8 cellular contexts compared by ENCODE assay signal in the genomic region with DNA sequence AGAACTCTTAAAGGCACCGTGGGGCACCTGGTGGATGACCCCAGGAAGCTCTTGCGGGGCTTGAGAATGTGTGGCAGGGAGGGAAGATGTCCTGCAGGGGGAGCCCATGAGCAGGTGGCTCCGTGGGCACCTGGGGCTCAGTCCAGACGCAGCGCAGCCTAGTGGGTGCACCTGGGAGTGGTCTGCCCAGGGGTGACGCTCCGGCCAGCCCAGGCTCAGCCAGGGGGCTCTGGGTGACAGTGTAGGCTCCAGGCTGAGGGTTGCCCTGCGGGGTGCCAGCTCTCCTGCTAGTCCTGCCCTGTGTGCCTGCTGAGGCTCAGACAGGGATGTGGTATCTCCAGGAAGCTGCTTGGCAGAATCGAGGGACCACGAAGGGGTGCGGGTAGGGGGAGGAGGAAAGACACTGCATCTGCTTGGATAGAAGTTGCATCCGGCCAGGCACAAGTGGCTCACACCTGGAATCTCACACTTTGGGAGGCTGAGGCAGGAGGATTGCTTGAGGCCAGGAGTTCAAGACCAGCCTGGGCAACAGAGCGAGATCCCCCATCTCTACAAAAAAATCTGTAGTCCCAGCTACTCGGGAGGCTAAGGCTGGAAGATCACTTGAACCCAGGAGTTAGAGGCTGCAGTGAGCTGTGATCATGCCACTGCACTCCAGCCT. TPM values are rescaled to one million over a fixed set of nuclear protein-coding genes. Genes with fewer than 3 reads are reported as not detected.
DNase-seq lines count a peak whose midpoint lies in the region; ATAC-seq and TF ChIP-seq lines count a peak whose summit lies in the region.

No MANE protein-coding gene starts in this region.

- no peaks in the 10 kb centered on the region for H3K27me3 Mint-ChIP-seq in activated CD8-positive, alpha-beta T cell treated with anti-CD3 and anti-CD28 coated beads, Interleukin-2, amount 10 ng/mL, durations not matched to agents 7 days and 5 days (ENCODE audit: low read depth)
- H3K27me3 Mint-ChIP-seq in endodermal cell (ENCODE audit: insufficient read depth) (peaks cover 11% of the 10 kb centered on the region), naive B cell (no peaks in the 10 kb centered on the region)

- H3K9me3 ChIP-seq in endodermal cell (ENCODE audit: control insufficient read depth, low read length): no peaks in the 10 kb centered on the region

- H3K36me3 Mint-ChIP-seq in activated CD8-positive, alpha-beta T cell treated with anti-CD3 and anti-CD28 coated beads, Interleukin-2, amount 10 ng/mL, durations not matched to agents 7 days and 5 days (ENCODE audit: low read depth): peaks cover 4% of the 10 kb centered on the region
- H3K36me3 Mint-ChIP-seq in endodermal cell (ENCODE audit: low read depth): peaks cover 2% of the 10 kb centered on the region
- no peaks in the 10 kb centered on the region for H3K36me3 Mint-ChIP-seq in naive B cell

- peak overlapping the region; percentile 72 for H3K27ac Mint-ChIP-seq in activated CD8-positive, alpha-beta T cell treated with anti-CD3 and anti-CD28 coated beads, Interleukin-2, amount 10 ng/mL, durations not matched to agents 7 days and 5 days
- H3K27ac Mint-ChIP-seq in endodermal cell: no peak overlapping the region
- no peak overlapping the region for H3K27ac Mint-ChIP-seq in naive B cell

- no peaks in the 10 kb centered on the region for H3K27me3 ChIP-seq in endodermal cell (ENCODE audit: control insufficient read depth, insufficient read depth, low read length, poor library complexity, severe bottlenecking)

- H3K4me1 ChIP-seq in endodermal cell (ENCODE audit: control insufficient read depth, insufficient read depth, low read length): no peaks in the 10 kb centered on the region

- no peaks in the 10 kb centered on the region for H3K9me3 Mint-ChIP-seq in activated CD8-positive, alpha-beta T cell treated with anti-CD3 and anti-CD28 coated beads, Interleukin-2, amount 10 ng/mL, durations not matched to agents 7 days and 5 days (ENCODE audit: insufficient read depth)
- H3K9me3 Mint-ChIP-seq in endodermal cell: no peaks in the 10 kb centered on the region
- H3K9me3 Mint-ChIP-seq in naive B cell: no peaks in the 10 kb centered on the region

- H3K27ac ChIP-seq in endodermal cell (ENCODE audit: low read depth, low read length): no peak overlapping the region

- ATAC-seq in HG03159 (IDR thresholded peaks at IDR 0.05; ENCODE audit: unreplicated experiment) (peak; percentile 68), naive B cell (ENCODE audit: low read depth in 2 of 2) (peak; percentile 96 to 97), HG03025 (IDR thresholded peaks at IDR 0.05; ENCODE audit: low FRiP score, unreplicated experiment) (no peak)
- peak; percentile 98 for ATAC-seq in activated CD8-positive, alpha-beta T cell treated with anti-CD3 and anti-CD28 coated beads, Interleukin-2, amount 10 ng/mL, durations not matched to agents 7 days and 5 days

- WGBS in endodermal cell (ENCODE audit: insufficient coverage in 1 of 2, insufficient read length in 1 of 2), 2 experiments: 73 to 94% methylated on average over 7 to 14 of the region's 14 CpGs

- CTCF ChIA-PET in activated CD8-positive, alpha-beta T cell treated with anti-CD3 and anti-CD28 coated beads, Interleukin-2, amount 10 ng/mL, durations not matched to agents 7 days and 5 days (lab: Charles Lee): interaction anchor here (0.6 to 5.1 kb wide), 46 partner anchors 9 to 363 kb away, joined by 3 to 50 read pairs (median 5); a partner anchor contains a TSS

- peak overlapping the region; percentile 13 for H3K4me3 Mint-ChIP-seq in activated CD8-positive, alpha-beta T cell treated with anti-CD3 and anti-CD28 coated beads, Interleukin-2, amount 10 ng/mL, durations not matched to agents 7 days and 5 days
- H3K4me3 Mint-ChIP-seq in endodermal cell: no peak overlapping the region
- H3K4me3 Mint-ChIP-seq in naive B cell: peak overlapping the region in 7 of 8 donors; percentile 9 to 59 (median 42)

- H3K4me3 ChIP-seq in GM12865 (ENCODE audit: low read depth, low read length): no peak overlapping the region
- no peak overlapping the region for H3K4me3 ChIP-seq in endodermal cell (ENCODE audit: low read length)

- H3K9ac ChIP-seq in endodermal cell (ENCODE audit: extremely low read depth, low read length, poor library complexity, severe bottlenecking): no peak overlapping the region

- no peaks in the 10 kb centered on the region for H3K36me3 ChIP-seq in endodermal cell (ENCODE audit: control insufficient read depth, insufficient read depth, low read length)

- H3K4me1 Mint-ChIP-seq in activated CD8-positive, alpha-beta T cell treated with anti-CD3 and anti-CD28 coated beads, Interleukin-2, amount 10 ng/mL, durations not matched to agents 7 days and 5 days (ENCODE audit: low read depth): peaks cover 42% of the 10 kb centered on the region
- H3K4me1 Mint-ChIP-seq in endodermal cell (peaks cover 14% of the 10 kb centered on the region), naive B cell (peaks cover 29 to 40% (median 32%) of the 10 kb centered on the region in 3 donors)

- POLR2A ChIA-PET in activated CD8-positive, alpha-beta T cell treated with anti-CD3 and anti-CD28 coated beads, Interleukin-2, amount 10 ng/mL, durations not matched to agents 7 days and 5 days (lab: Charles Lee): interaction anchor here (0.8 to 2.0 kb wide), 4 partner anchors 15 to 50 kb away, joined by 3 to 11 read pairs (median 4); a partner anchor contains a TSS

- TF ChIP-seq CTCF in GM12865 (IDR thresholded peaks at IDR 0.05; ENCODE audit: insufficient read depth, low read depth, low read length, missing control alignments) (peak; percentile 100), endodermal cell (conservative IDR thresholded peaks at IDR 0.05) (peak; percentile 98)

- DNase-seq in GM12865 (ENCODE audit: low read depth) (peak; percentile 93), NOMO-1 (lab: John Stamatoyannopoulos, UW; ENCODE audit: unreplicated experiment in 2 of 2) (peak; percentile 64 to 71), endodermal cell (peak; percentile 96), naive B cell (peak; percentile 78)
- DNase-seq in activated CD8-positive, alpha-beta T cell treated with anti-CD3 and anti-CD28 coated beads, Interleukin-2, amount 10 ng/mL, durations not matched to agents 7 days and 5 days: peak; percentile 90
- DNase-seq in stimulated activated naive CD4-positive, alpha-beta T cell treated with Interleukin-2 at 50 U/mL for 16 hours (lab: John Stamatoyannopoulos, UW): peak; percentile 76

RNA-seq across cellular contexts. Expression of a gene that starts 15.0 kb away (rescaled TPM):
- total RNA-seq in activated CD8-positive, alpha-beta T cell treated with anti-CD3 and anti-CD28 coated beads, Interleukin-2, amount 10 ng/mL, durations not matched to agents 7 days and 5 days: 10 to 100 TPM; 94.0 to 99.9 TPM
- total RNA-seq in endodermal cell: 100 to 1,000 TPM; 121 to 132 TPM
- 79.1 TPM for polyA plus RNA-seq in endodermal cell (2013, experiment 1 of 2)
- 76.6 TPM for polyA plus RNA-seq in endodermal cell (2013, experiment 2 of 2)
- polyA plus RNA-seq in naive B cell (ENCODE audit: low read depth in 6 of 6): 10 to 100 TPM; 32.3 to 79.7 (median 73.0) TPM

RNA-seq across cellular contexts. Expression of a gene that starts 26.1 kb away (rescaled TPM):
- 1 to 10 TPM; 7.3 to 7.4 TPM for total RNA-seq in activated CD8-positive, alpha-beta T cell treated with anti-CD3 and anti-CD28 coated beads, Interleukin-2, amount 10 ng/mL, durations not matched to agents 7 days and 5 days
- 10 to 100 TPM; 11.8 to 16.9 TPM for total RNA-seq in endodermal cell
- 15.4 TPM for polyA plus RNA-seq in endodermal cell (2013, experiment 1 of 2)
- 12.7 TPM for polyA plus RNA-seq in endodermal cell (2013, experiment 2 of 2)
- 1 to 10 TPM in 5 of 6 donors, not detected in 1; 1.3 to 3.1 (median 2.3) TPM for polyA plus RNA-seq in naive B cell (ENCODE audit: low read depth in 6 of 6)

RNA-seq across cellular contexts. Expression of a gene that starts 35.7 kb away (rescaled TPM):
- not detected for total RNA-seq in activated CD8-positive, alpha-beta T cell treated with anti-CD3 and anti-CD28 coated beads, Interleukin-2, amount 10 ng/mL, durations not matched to agents 7 days and 5 days
- total RNA-seq in endodermal cell: not detected
- not detected for polyA plus RNA-seq in endodermal cell (2013, experiment 1 of 2)
- polyA plus RNA-seq in endodermal cell (2013, experiment 2 of 2): not detected
- not detected for polyA plus RNA-seq in naive B cell (ENCODE audit: low read depth in 6 of 6)

RNA-seq across cellular contexts. Expression of a gene that starts 48.0 kb away (rescaled TPM):
- not detected for total RNA-seq in activated CD8-positive, alpha-beta T cell treated with anti-CD3 and anti-CD28 coated beads, Interleukin-2, amount 10 ng/mL, durations not matched to agents 7 days and 5 days
- total RNA-seq in endodermal cell: 1 to 10 TPM; 3.5 to 4.8 TPM
- polyA plus RNA-seq in endodermal cell (2013, experiment 1 of 2): 2.2 TPM
- polyA plus RNA-seq in endodermal cell (2013, experiment 2 of 2): 2.0 TPM
- polyA plus RNA-seq in naive B cell (ENCODE audit: low read depth in 6 of 6): under 1 TPM in 1 of 6 donors, not detected in 5; 0.52 TPM

RNA-seq across cellular contexts. Expression of a gene that starts 59.0 kb away (rescaled TPM):
- total RNA-seq in activated CD8-positive, alpha-beta T cell treated with anti-CD3 and anti-CD28 coated beads, Interleukin-2, amount 10 ng/mL, durations not matched to agents 7 days and 5 days: 10 to 100 TPM; 74.6 to 75.0 TPM
- total RNA-seq in endodermal cell: 10 to 100 TPM; 61.2 to 68.3 TPM
- 52.8 TPM for polyA plus RNA-seq in endodermal cell (2013, experiment 1 of 2)
- 49.6 TPM for polyA plus RNA-seq in endodermal cell (2013, experiment 2 of 2)
- 10 to 100 TPM in 5 of 6 donors, 1 to 10 TPM in 1; 5.2 to 21.8 (median 15.2) TPM for polyA plus RNA-seq in naive B cell (ENCODE audit: low read depth in 6 of 6)
